15 cellular contexts compared by ENCODE assay signal in the genomic region with DNA sequence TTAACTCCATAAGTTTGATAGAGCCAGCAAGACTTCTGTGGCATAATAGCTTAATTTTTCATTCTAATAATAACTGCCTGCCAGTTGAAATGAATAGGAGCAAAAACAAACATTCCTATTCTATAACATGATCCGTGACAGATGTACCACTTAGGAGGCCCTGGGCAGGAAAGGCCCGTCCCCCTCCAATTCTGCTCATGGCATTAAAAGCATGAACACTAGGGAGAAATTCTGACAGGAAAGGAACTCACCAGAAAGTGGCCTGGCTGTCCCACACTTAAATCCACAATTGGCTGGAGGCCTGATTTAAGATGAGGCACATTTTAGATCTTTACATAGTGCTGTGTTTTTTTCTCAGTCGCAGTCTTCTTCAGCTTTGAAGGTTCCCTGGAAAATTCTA.
"Had no signal": no experiment of that assay in that cellular context is flagged by ENCODE, and none has a peak within 500 bp of the region (broad histone marks: within the 10 kb centered on the region; RNA-seq: fewer than 3 reads in every experiment).

No MANE protein-coding gene starts in this region.

- ATAC-seq: activated T-helper 17 cell treated with anti-CD3 and anti-CD28 coated beads, Interleukin-2, amount 50 U/mL, for 72 hours; gastrocnemius medialis; left ventricle myocardium superior; sciatic nerve had no signal

- H3K4me3 Mint-ChIP-seq: activated CD4-positive, alpha-beta T cell treated with anti-CD3 and anti-CD28 coated beads, Interleukin-2, amount 10 ng/mL, durations not matched to agents 7 days and 5 days; activated T-helper 17 cell treated with anti-CD3 and anti-CD28 coated beads, Interleukin-2, amount 50 U/mL, for 72 hours had no signal

- H3K27ac Mint-ChIP-seq: activated CD4-positive, alpha-beta T cell treated with anti-CD3 and anti-CD28 coated beads, Interleukin-2, amount 10 ng/mL, durations not matched to agents 7 days and 5 days; activated T-helper 17 cell treated with anti-CD3 and anti-CD28 coated beads, Interleukin-2, amount 50 U/mL, for 72 hours had no signal

- H3K4me1 Mint-ChIP-seq: activated CD4-positive, alpha-beta T cell treated with anti-CD3 and anti-CD28 coated beads, Interleukin-2, amount 10 ng/mL, durations not matched to agents 7 days and 5 days; activated T-helper 17 cell treated with anti-CD3 and anti-CD28 coated beads, Interleukin-2, amount 50 U/mL, for 72 hours had no signal

- H3K9me3 Mint-ChIP-seq: activated T-helper 17 cell treated with anti-CD3 and anti-CD28 coated beads, Interleukin-2, amount 50 U/mL, for 72 hours had no signal

- H3K27me3 Mint-ChIP-seq: activated CD4-positive, alpha-beta T cell treated with anti-CD3 and anti-CD28 coated beads, Interleukin-2, amount 10 ng/mL, durations not matched to agents 7 days and 5 days; activated T-helper 17 cell treated with anti-CD3 and anti-CD28 coated beads, Interleukin-2, amount 50 U/mL, for 72 hours had no signal

- DNase-seq: activated CD4-positive, alpha-beta T cell treated with anti-CD3 and anti-CD28 coated beads, Interleukin-2, amount 10 ng/mL, durations not matched to agents 7 days and 5 days; activated CD4-positive, CD25-positive, alpha-beta regulatory T cell; activated CD8-positive, alpha-beta memory T cell treated with anti-CD3 and anti-CD28 coated beads for 24 hours; activated naive CD4-positive, alpha-beta T cell treated with anti-CD3 and anti-CD28 coated beads, Interleukin-2, amount 50 U/mL, for 16 hours; adrenal gland; caudate nucleus; effector memory CD4-positive, alpha-beta T cell; gastrocnemius medialis; left ventricle myocardium superior; mesenchymal stem cell; spleen; stimulated activated naive CD4-positive, alpha-beta T cell treated with Interleukin-2 at 50 U/mL for 16 hours; trophoblast cell had no signal
